Comparison of ENCODE assay signal across 1 cellular context in genomic region chr1:112625696-112626095, GRCh38.
TF ChIP-seq lines count a peak whose summit lies in the region.

No MANE protein-coding gene starts in this region.

TF ChIP-seq in HepG2, 621 proteins besides CTCF, POLR2A, EP300 and RAD21:
- TF ChIP-seq ZNF850 (CRISPR knock-in tag; conservative IDR thresholded peaks at IDR 0.05), result no peak
- no peak for TF ChIP-seq STAT5B (CRISPR knock-in tag; IDR thresholded peaks at IDR 0.05)
- TF ChIP-seq ZNF263 (CRISPR knock-in tag; IDR thresholded peaks at IDR 0.05), result no peak
- TF ChIP-seq GFI1 (CRISPR knock-in tag; IDR thresholded peaks at IDR 0.05; ENCODE audit: borderline replicate concordance), result no peak
- TF ChIP-seq, protein P1, sequence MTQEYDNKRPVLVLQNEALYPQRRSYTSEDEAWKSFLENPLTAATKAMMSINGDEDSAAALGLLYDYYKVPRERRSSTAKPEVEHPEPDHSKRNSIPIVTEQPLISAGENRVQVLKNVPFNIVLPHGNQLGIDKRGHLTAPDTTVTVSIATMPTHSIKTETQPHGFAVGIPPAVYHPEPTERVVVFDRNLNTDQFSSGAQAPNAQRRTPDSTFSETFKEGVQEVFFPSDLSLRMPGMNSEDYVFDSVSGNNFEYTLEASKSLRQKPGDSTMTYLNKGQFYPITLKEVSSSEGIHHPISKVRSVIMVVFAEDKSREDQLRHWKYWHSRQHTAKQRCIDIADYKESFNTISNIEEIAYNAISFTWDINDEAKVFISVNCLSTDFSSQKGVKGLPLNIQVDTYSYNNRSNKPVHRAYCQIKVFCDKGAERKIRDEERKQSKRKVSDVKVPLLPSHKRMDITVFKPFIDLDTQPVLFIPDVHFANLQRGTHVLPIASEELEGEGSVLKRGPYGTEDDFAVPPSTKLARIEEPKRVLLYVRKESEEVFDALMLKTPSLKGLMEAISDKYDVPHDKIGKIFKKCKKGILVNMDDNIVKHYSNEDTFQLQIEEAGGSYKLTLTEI (CRISPR knock-in tag; conservative IDR thresholded peaks at IDR 0.05), result no peak
- TF ChIP-seq BATF2 (CRISPR knock-in tag; IDR thresholded peaks at IDR 0.05), result no peak
- no peak for TF ChIP-seq ZNF24 (IDR thresholded peaks at IDR 0.05)
